1 cellular context compared by ENCODE assay signal in the genomic region with DNA sequence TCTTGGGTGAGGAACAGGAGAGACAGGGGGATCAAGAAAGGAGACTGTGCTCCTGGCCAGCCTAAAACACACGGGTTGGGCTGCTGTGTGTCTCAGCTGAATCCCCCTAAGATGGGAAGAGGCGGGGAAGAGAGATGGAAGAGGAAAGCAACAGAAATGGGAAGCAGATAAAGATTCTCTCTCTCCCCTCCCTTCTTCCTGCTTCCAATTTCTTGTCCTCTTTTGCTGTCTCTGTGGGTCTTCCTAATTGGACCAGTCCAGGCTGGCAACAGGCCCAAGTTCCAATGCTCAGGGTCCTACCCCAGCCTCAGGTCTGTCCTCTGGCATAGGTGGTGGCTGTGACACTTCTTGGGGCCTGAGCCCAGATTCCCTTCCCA.
TF ChIP-seq lines count a peak whose summit lies in the region.

No MANE protein-coding gene starts in this region.

TF ChIP-seq in WTC11, 78 proteins besides CTCF, POLR2A, EP300 and RAD21 (continued from another document):
- TF ChIP-seq, protein P1, sequence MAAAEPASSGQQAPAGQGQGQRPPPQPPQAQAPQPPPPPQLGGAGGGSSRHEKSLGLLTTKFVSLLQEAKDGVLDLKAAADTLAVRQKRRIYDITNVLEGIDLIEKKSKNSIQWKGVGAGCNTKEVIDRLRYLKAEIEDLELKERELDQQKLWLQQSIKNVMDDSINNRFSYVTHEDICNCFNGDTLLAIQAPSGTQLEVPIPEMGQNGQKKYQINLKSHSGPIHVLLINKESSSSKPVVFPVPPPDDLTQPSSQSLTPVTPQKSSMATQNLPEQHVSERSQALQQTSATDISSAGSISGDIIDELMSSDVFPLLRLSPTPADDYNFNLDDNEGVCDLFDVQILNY (CRISPR knock-in tag; IDR thresholded peaks at IDR 0.05), result no peak
- TF ChIP-seq, protein P2, sequence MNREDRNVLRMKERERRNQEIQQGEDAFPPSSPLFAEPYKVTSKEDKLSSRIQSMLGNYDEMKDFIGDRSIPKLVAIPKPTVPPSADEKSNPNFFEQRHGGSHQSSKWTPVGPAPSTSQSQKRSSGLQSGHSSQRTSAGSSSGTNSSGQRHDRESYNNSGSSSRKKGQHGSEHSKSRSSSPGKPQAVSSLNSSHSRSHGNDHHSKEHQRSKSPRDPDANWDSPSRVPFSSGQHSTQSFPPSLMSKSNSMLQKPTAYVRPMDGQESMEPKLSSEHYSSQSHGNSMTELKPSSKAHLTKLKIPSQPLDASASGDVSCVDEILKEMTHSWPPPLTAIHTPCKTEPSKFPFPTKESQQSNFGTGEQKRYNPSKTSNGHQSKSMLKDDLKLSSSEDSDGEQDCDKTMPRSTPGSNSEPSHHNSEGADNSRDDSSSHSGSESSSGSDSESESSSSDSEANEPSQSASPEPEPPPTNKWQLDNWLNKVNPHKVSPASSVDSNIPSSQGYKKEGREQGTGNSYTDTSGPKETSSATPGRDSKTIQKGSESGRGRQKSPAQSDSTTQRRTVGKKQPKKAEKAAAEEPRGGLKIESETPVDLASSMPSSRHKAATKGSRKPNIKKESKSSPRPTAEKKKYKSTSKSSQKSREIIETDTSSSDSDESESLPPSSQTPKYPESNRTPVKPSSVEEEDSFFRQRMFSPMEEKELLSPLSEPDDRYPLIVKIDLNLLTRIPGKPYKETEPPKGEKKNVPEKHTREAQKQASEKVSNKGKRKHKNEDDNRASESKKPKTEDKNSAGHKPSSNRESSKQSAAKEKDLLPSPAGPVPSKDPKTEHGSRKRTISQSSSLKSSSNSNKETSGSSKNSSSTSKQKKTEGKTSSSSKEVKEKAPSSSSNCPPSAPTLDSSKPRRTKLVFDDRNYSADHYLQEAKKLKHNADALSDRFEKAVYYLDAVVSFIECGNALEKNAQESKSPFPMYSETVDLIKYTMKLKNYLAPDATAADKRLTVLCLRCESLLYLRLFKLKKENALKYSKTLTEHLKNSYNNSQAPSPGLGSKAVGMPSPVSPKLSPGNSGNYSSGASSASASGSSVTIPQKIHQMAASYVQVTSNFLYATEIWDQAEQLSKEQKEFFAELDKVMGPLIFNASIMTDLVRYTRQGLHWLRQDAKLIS (CRISPR knock-in tag; IDR thresholded peaks at IDR 0.05; ENCODE audit: borderline replicate concordance), result no peak
- TF ChIP-seq, protein P3, sequence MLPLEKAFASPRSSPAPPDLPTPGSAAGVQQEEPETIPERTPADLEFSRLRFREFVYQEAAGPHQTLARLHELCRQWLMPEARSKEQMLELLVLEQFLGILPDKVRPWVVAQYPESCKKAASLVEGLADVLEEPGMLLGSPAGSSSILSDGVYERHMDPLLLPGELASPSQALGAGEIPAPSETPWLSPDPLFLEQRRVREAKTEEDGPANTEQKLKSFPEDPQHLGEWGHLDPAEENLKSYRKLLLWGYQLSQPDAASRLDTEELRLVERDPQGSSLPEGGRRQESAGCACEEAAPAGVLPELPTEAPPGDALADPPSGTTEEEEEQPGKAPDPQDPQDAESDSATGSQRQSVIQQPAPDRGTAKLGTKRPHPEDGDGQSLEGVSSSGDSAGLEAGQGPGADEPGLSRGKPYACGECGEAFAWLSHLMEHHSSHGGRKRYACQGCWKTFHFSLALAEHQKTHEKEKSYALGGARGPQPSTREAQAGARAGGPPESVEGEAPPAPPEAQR (CRISPR knock-in tag; IDR thresholded peaks at IDR 0.05), result no peak
